Comparison of ENCODE assay signal across 33 cellular contexts in genomic region chr4:69577245-69577644, GRCh38.
"Had no signal": no experiment of that assay in that cellular context is flagged by ENCODE, and none has a peak within 500 bp of the region (broad histone marks: within the 10 kb centered on the region; RNA-seq: fewer than 3 reads in every experiment).

No MANE protein-coding gene starts in this region.

- H3K4me1 ChIP-seq: adrenal gland, body of pancreas, breast epithelium had no signal

- H3K9me3 ChIP-seq: adrenal gland, body of pancreas had no signal

- H3K36me3 ChIP-seq: adrenal gland, brain microvascular endothelial cell, breast epithelium had no signal

- H3K27ac ChIP-seq: adrenal gland, body of pancreas, brain microvascular endothelial cell, breast epithelium, VCaP had no signal

- FAIRE-seq: astrocyte, TTC549 had no signal

- ATAC-seq: activated CD8-positive, alpha-beta T cell treated with anti-CD3 and anti-CD28 coated beads for 36 hours; activated naive CD4-positive, alpha-beta T cell treated with anti-CD3 and anti-CD28 coated beads, Interleukin-2, amount 50 U/mL, for 72 hours; activated T-cell treated with anti-CD3 and anti-CD28 coated beads, Interleukin-2, amount 50 U/mL, for 72 hours; activated T-helper 17 cell treated with anti-CD3 and anti-CD28 coated beads, Interleukin-2, amount 50 U/mL, for 72 hours; body of pancreas had no signal

- DNase-seq: activated B cell treated with CpG ODN at 0.5 μM for 24 hours; activated CD4-positive, alpha-beta memory T cell treated with anti-CD3 and anti-CD28 coated beads for 36 hours; activated CD4-positive, alpha-beta T cell treated with anti-CD3 and anti-CD28 coated beads for 4 hours; activated CD4-positive, alpha-beta T cell treated with anti-CD3 and anti-CD28 coated beads, Interleukin-2, amount 10 ng/mL, durations not matched to agents 24 days and 14 days; activated CD4-positive, alpha-beta T cell treated with anti-CD3 and anti-CD28 coated beads, Interleukin-2, amount 50 U/mL, for 1 hour; activated CD4-positive, alpha-beta T cell treated with anti-CD3 and anti-CD28 coated beads, Interleukin-2, amount 50 U/mL, for 4 hours; activated CD4-positive, CD25-positive, alpha-beta regulatory T cell treated with anti-CD3 and anti-CD28 coated beads, Interleukin-2, amount 50 U/mL, for 72 hours; activated CD8-positive, alpha-beta memory T cell treated with anti-CD3 and anti-CD28 coated beads, Interleukin-2, amount 50 U/mL, for 4 hours; activated CD8-positive, alpha-beta T cell treated with anti-CD3 and anti-CD28 coated beads for 36 hours; activated effector memory CD4-positive, alpha-beta T cell treated with anti-CD3 and anti-CD28 coated beads, Interleukin-2, amount 50 U/mL, for 16 hours; activated gamma-delta T cell treated with Interleukin-2 at 50 U/mL for 16 hours; activated naive CD4-positive, alpha-beta T cell; activated naive CD4-positive, alpha-beta T cell treated with anti-CD3 and anti-CD28 coated beads for 36 hours; activated naive CD4-positive, alpha-beta T cell treated with anti-CD3 and anti-CD28 coated beads, Interleukin-2, amount 50 U/mL, for 16 hours; activated naive CD8-positive, alpha-beta T cell treated with anti-CD3 and anti-CD28 coated beads for 36 hours; activated T-cell treated with anti-CD3 and anti-CD28 coated beads for 4 hours; activated T-cell treated with anti-CD3 and anti-CD28 coated beads, Interleukin-2, amount 50 U/mL, for 1 hour; activated T-cell treated with anti-CD3 and anti-CD28 coated beads, Interleukin-2, amount 50 U/mL, for 4 hours; activated T-cell treated with anti-CD3 and anti-CD28 coated beads, Interleukin-2, amount 50 U/mL, for 72 hours; adrenal gland; amniotic stem cell; body of pancreas; brain microvascular endothelial cell; central memory CD4-positive, alpha-beta T cell; T-helper 1 cell; T-helper 2 cell; T-helper 9 cell had no signal

- H3K4me3 ChIP-seq: adrenal gland, body of pancreas, breast epithelium had no signal
